7 cellular contexts compared by ENCODE assay signal in the genomic region with DNA sequence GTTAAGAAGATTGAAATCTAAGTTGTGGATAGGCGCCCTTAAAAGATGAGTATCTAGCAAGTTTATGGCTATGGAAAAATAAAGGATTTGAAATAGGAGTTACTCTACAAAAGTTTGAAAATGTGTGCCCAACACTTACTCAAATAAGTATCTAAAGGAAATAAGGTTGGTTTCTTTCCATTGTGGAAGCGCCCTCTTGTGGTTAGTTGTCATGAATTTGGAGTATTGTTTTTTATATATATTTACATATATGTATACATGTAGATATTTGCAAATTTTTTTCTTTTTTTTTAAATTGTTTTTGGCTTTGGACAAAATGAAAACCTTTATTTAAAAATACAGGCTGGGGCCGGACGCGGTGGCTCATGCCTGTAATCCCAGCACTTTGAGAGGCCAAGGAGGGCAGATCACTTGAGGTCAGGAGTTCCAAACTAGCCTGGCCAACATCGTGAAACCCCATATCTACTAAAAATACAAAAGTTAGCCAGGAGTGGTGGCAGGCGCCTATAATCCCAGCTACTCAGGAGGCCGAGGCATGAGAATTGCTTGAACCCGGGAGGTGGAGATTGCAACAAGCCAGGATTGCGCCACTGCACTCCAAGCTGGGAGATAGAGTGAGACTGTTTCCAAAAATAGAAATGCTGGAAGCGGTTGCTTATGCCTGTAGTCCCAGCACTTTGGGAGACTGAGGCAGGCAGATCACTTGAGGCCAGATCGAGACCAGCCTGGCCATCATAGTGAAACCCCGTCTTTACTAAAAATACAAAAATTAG. TPM values are rescaled to one million over a fixed set of nuclear protein-coding genes. Genes with fewer than 3 reads are reported as not detected.
DNase-seq lines count a peak whose midpoint lies in the region; ATAC-seq, FAIRE-seq and TF ChIP-seq lines count a peak whose summit lies in the region.

No MANE protein-coding gene starts in this region.

- H3K4me1 Mint-ChIP-seq in activated T-helper 2 cell treated with anti-CD3 and anti-CD28 coated beads, Interferon-gamma antibody, Interleukin-2, Interleukin-4, amounts not matched to agents 10 μg/mL and 5 μg/mL and 100 μg/mL, durations not matched to agents 14 hours and 24 hours and 36 hours (ENCODE audit: low read depth) = no peaks in the 10 kb centered on the region

- no peak overlapping the region for H3K4me3 Mint-ChIP-seq in activated T-helper 2 cell treated with anti-CD3 and anti-CD28 coated beads, Interferon-gamma antibody, Interleukin-2, Interleukin-4, amounts not matched to agents 10 μg/mL and 5 μg/mL and 100 μg/mL, durations not matched to agents 14 hours and 24 hours and 36 hours (ENCODE audit: low read depth)

- peaks cover 0 to 15% (median 0%) of the 10 kb centered on the region in 4 donors for H3K4me1 ChIP-seq in right lobe of liver
- H3K4me1 ChIP-seq in testis = peaks cover 7% of the 10 kb centered on the region

- H3K27me3 ChIP-seq in right lobe of liver (no peaks in the 10 kb centered on the region), testis (no peaks in the 10 kb centered on the region)

- TF ChIP-seq POLR2A in right lobe of liver (IDR thresholded peaks at IDR 0.05) (no peak), testis (IDR thresholded peaks at IDR 0.05) (no peak)

- DNase-seq in DMS53 (lab: John Stamatoyannopoulos, UW) (peak; percentile 67), HTR-8/SVneo (ENCODE audit: insufficient read length, low spot score) (peak; percentile 52), SHP77 (lab: John Stamatoyannopoulos, UW) (peak; percentile 32 to 37), right lobe of liver (peak; percentile 66 to 75 (median 71)), testis (peak; percentile 55)
- DNase-seq in central memory CD4-positive, alpha-beta T cell = peak; percentile 54
- DNase-seq in activated T-helper 2 cell treated with anti-CD3 and anti-CD28 coated beads, Interferon-gamma antibody, Interleukin-2, Interleukin-4, amounts not matched to agents 10 μg/mL and 5 μg/mL and 100 μg/mL, durations not matched to agents 14 hours and 24 hours and 36 hours (ENCODE audit: low spot score) = no peak

- H3K27me3 Mint-ChIP-seq in activated T-helper 2 cell treated with anti-CD3 and anti-CD28 coated beads, Interferon-gamma antibody, Interleukin-2, Interleukin-4, amounts not matched to agents 10 μg/mL and 5 μg/mL and 100 μg/mL, durations not matched to agents 14 hours and 24 hours and 36 hours (ENCODE audit: low read depth) = no peaks in the 10 kb centered on the region

- FAIRE-seq in HTR-8/SVneo (lab: Jason Lieb, UNC) = no peak

- intact Hi-C loops in right lobe of liver (cut with DNase I) (no loop called here), testis (cut with DNase I; ENCODE audit: low total_unique reads) (loop anchor here (5.0 kb wide), 1 partner anchor 135 kb away; no protein-coding TSS in a partner anchor)
- intact Hi-C loops in activated T-helper 2 cell treated with anti-CD3 and anti-CD28 coated beads, Interferon-gamma antibody, Interleukin-2, Interleukin-4, amounts not matched to agents 10 μg/mL and 5 μg/mL and 100 μg/mL, durations not matched to agents 14 hours and 24 hours and 36 hours (cut with micrococcal nuclease) = loop anchor here (1.0 kb wide), 2 partner anchors 121 to 137 kb away; no protein-coding TSS in a partner anchor

- no peak overlapping the region for H3K4me3 ChIP-seq in right lobe of liver
- no peak overlapping the region for H3K4me3 ChIP-seq in testis

- no peaks in the 10 kb centered on the region for H3K9me3 Mint-ChIP-seq in activated T-helper 2 cell treated with anti-CD3 and anti-CD28 coated beads, Interferon-gamma antibody, Interleukin-2, Interleukin-4, amounts not matched to agents 10 μg/mL and 5 μg/mL and 100 μg/mL, durations not matched to agents 14 hours and 24 hours and 36 hours

- no peak overlapping the region for H3K27ac Mint-ChIP-seq in activated T-helper 2 cell treated with anti-CD3 and anti-CD28 coated beads, Interferon-gamma antibody, Interleukin-2, Interleukin-4, amounts not matched to agents 10 μg/mL and 5 μg/mL and 100 μg/mL, durations not matched to agents 14 hours and 24 hours and 36 hours

- ATAC-seq in right lobe of liver = peak; percentile 73 to 93 (median 90)

- H3K9me3 ChIP-seq in right lobe of liver = no peaks in the 10 kb centered on the region
- H3K9me3 ChIP-seq in testis = no peaks in the 10 kb centered on the region

- peaks cover 5% of the 10 kb centered on the region for H3K36me3 Mint-ChIP-seq in activated T-helper 2 cell treated with anti-CD3 and anti-CD28 coated beads, Interferon-gamma antibody, Interleukin-2, Interleukin-4, amounts not matched to agents 10 μg/mL and 5 μg/mL and 100 μg/mL, durations not matched to agents 14 hours and 24 hours and 36 hours (ENCODE audit: low read depth)

- H3K27ac ChIP-seq in right lobe of liver (peak overlapping the region in 1 of 3 donors; percentile 41), testis (no peak overlapping the region)

- WGBS in right lobe of liver (ENCODE audit: insufficient coverage, low coverage, low lambda C conversion rate, missing lambda C conversion rate) = 25% methylated on average over 13 of the region's 13 CpGs
- 57 to 60% methylated on average over 13 of the region's 13 CpGs for WGBS in testis, 2 donors

- TF ChIP-seq CTCF in right lobe of liver (IDR thresholded peaks at IDR 0.05) = peak; percentile 48 to 72 (median 66)
- TF ChIP-seq CTCF in testis (IDR thresholded peaks at IDR 0.05) = peak; percentile 30 to 70 (median 45)

- H3K36me3 ChIP-seq in right lobe of liver (no peaks in the 10 kb centered on the region), testis (ENCODE audit: low read depth, missing control alignments) (no peaks in the 10 kb centered on the region)

RNA-seq across cellular contexts. Expression of a gene that starts 24.0 kb away (rescaled TPM):
- 10 to 100 TPM in 5 of 6 experiments, 1 to 10 TPM in 1; 9.6 to 15.3 (median 12.3) TPM for total RNA-seq in right lobe of liver
- 10 to 100 TPM; 39.8 to 43.1 TPM for total RNA-seq in testis
- 31.9 TPM for polyA plus RNA-seq in testis (ENCODE audit: insufficient read depth, low read depth, low replicate concordance)
- 34.6 and 36.3 TPM in 2 replicates for total RNA-seq in activated T-helper 2 cell treated with anti-CD3 and anti-CD28 coated beads, Interferon-gamma antibody, Interleukin-2, Interleukin-4, amounts not matched to agents 10 μg/mL and 5 μg/mL and 100 μg/mL, durations not matched to agents 14 hours and 24 hours and 36 hours

RNA-seq across cellular contexts. Expression of a gene that starts 43.3 kb away (rescaled TPM):
- total RNA-seq in right lobe of liver (10 to 100 TPM; 13.5 to 38.5 (median 15.7) TPM), testis (10 to 100 TPM; 25.7 to 27.9 TPM)
- polyA plus RNA-seq in testis (ENCODE audit: insufficient read depth, low read depth, low replicate concordance) = 3.9 TPM
- 15.5 and 17.8 TPM in 2 replicates for total RNA-seq in activated T-helper 2 cell treated with anti-CD3 and anti-CD28 coated beads, Interferon-gamma antibody, Interleukin-2, Interleukin-4, amounts not matched to agents 10 μg/mL and 5 μg/mL and 100 μg/mL, durations not matched to agents 14 hours and 24 hours and 36 hours

RNA-seq across cellular contexts. Expression of a gene that starts 52.2 kb away (rescaled TPM):
- total RNA-seq in right lobe of liver (10 to 100 TPM; 16.0 to 35.5 (median 25.3) TPM), testis (10 to 100 TPM; 90.8 to 96.6 TPM)
- polyA plus RNA-seq in testis (ENCODE audit: insufficient read depth, low read depth, low replicate concordance) = 74.1 TPM
- total RNA-seq in activated T-helper 2 cell treated with anti-CD3 and anti-CD28 coated beads, Interferon-gamma antibody, Interleukin-2, Interleukin-4, amounts not matched to agents 10 μg/mL and 5 μg/mL and 100 μg/mL, durations not matched to agents 14 hours and 24 hours and 36 hours = 41.5 and 42.9 TPM in 2 replicates

RNA-seq across cellular contexts. Expression of a gene that starts 52.4 kb away (rescaled TPM):
- total RNA-seq in right lobe of liver (10 to 100 TPM in 3 of 6 experiments, 1 to 10 TPM in 3; 6.9 to 11.3 (median 9.4) TPM), testis (10 to 100 TPM; 16.2 to 17.2 TPM)
- polyA plus RNA-seq in testis (ENCODE audit: insufficient read depth, low read depth, low replicate concordance) = 22.4 TPM
- 60.5 and 60.8 TPM in 2 replicates for total RNA-seq in activated T-helper 2 cell treated with anti-CD3 and anti-CD28 coated beads, Interferon-gamma antibody, Interleukin-2, Interleukin-4, amounts not matched to agents 10 μg/mL and 5 μg/mL and 100 μg/mL, durations not matched to agents 14 hours and 24 hours and 36 hours

Comparison
In these comparisons a context has a peak if more than half of its experiments do, and no peak if none do; other contexts are left out.
1. intact Hi-C loops: an anchor here in testis (5.0 kb wide) and activated T-helper 2 cell treated with anti-CD3 and anti-CD28 coated beads, Interferon-gamma antibody, Interleukin-2, Interleukin-4, amounts not matched to agents 10 μg/mL and 5 μg/mL and 100 μg/mL, durations not matched to agents 14 hours and 24 hours and 36 hours (1.0 kb wide); none called in right lobe of liver.